ENCODE assay signal across 17 cellular contexts in genomic region chr15:77464129-77464865, GRCh38. TPM values are rescaled to one million over a fixed set of nuclear protein-coding genes. Genes with fewer than 3 reads are reported as not detected.
DNase-seq lines count a peak whose midpoint lies in the region; ATAC-seq and TF ChIP-seq lines count a peak whose summit lies in the region.
"Had no signal": no experiment of that assay in that cellular context is flagged by ENCODE, and none has a peak within 500 bp of the region (broad histone marks: within the 10 kb centered on the region; RNA-seq: fewer than 3 reads in every experiment).

No MANE protein-coding gene starts in this region.

- no peak overlapping the region for H3K4me3 Mint-ChIP-seq in T-helper 2 cell treated with Interferon-gamma antibody and Interleukin-4, amounts not matched to agents 5 μg/mL and 100 μg/mL, for 36 hours
- H3K4me3 Mint-ChIP-seq: CD8-positive, alpha-beta T cell; IgD-negative memory B cell had no signal

- DNase-seq in ACHN, result peak; percentile 40
- peak; percentile 46 for DNase-seq in ELR (ENCODE audit: low read depth)
- peak; percentile 5 for DNase-seq in epithelial cell of esophagus (ENCODE audit: low read depth)
- DNase-seq in left lobe of liver (ENCODE audit: low spot score), result no peak
- no peak for DNase-seq in T-helper 2 cell treated with Interferon-gamma antibody and Interleukin-4, amounts not matched to agents 5 μg/mL and 100 μg/mL, for 36 hours (ENCODE audit: low spot score)
- no peak for DNase-seq in activated naive CD4-positive, alpha-beta T cell treated with Interleukin-2 at 50 U/mL for 16 hours
- DNase-seq: CD8-positive, alpha-beta T cell; Karpas-422; NCI-H1417 treated with DMSO at 0.1 percent for 48 hours; NCI-H187 treated with DMSO at 0.1 percent for 48 hours; NCI-H2227 treated with DMSO at 0.1 percent for 48 hours; NCI-H524; SJCRH30 had no signal

- no peaks in the 10 kb centered on the region for H3K9me3 Mint-ChIP-seq in T-helper 2 cell treated with Interferon-gamma antibody and Interleukin-4, amounts not matched to agents 5 μg/mL and 100 μg/mL, for 36 hours
- H3K9me3 Mint-ChIP-seq: CD8-positive, alpha-beta T cell; IgD-negative memory B cell had no signal

- H3K4me3 ChIP-seq in epithelial cell of esophagus (ENCODE audit: low read length), result no peak overlapping the region
- H3K4me3 ChIP-seq: BLaER1 treated with 17β-estradiol and CSF1 and Interleukin-3, amounts not matched to agents 10 nM and 100 nM; SJCRH30 had no signal

- ATAC-seq in left lobe of liver (peak; percentile 47), HG02759 (IDR thresholded peaks at IDR 0.05; ENCODE audit: unreplicated experiment) (no peak), HG02571 (IDR thresholded peaks at IDR 0.05; ENCODE audit: unreplicated experiment) (no peak)
- ATAC-seq: CD8-positive, alpha-beta T cell had no signal

- no peaks in the 10 kb centered on the region for H3K4me1 Mint-ChIP-seq in T-helper 2 cell treated with Interferon-gamma antibody and Interleukin-4, amounts not matched to agents 5 μg/mL and 100 μg/mL, for 36 hours (ENCODE audit: low read depth)

- H3K27me3 Mint-ChIP-seq in T-helper 2 cell treated with Interferon-gamma antibody and Interleukin-4, amounts not matched to agents 5 μg/mL and 100 μg/mL, for 36 hours (ENCODE audit: low read depth), result no peaks in the 10 kb centered on the region
- H3K27me3 Mint-ChIP-seq: IgD-negative memory B cell had no signal

- no peak overlapping the region for H3K27ac Mint-ChIP-seq in T-helper 2 cell treated with Interferon-gamma antibody and Interleukin-4, amounts not matched to agents 5 μg/mL and 100 μg/mL, for 36 hours
- H3K27ac Mint-ChIP-seq: CD8-positive, alpha-beta T cell; IgD-negative memory B cell had no signal

- no peak for TF ChIP-seq CTCF in epithelial cell of esophagus (IDR thresholded peaks at IDR 0.05; ENCODE audit: insufficient read depth, low read depth, low read length, missing control alignments)

- in situ Hi-C loops in ACHN (cut with HindIII; ENCODE audit: low pct_ligation_motif_present, low pct_unique_long_range_greater_than_20kb, low sequenced_read_pairs), result no loop called here

- peaks cover 31% of the 10 kb centered on the region for H3K36me3 Mint-ChIP-seq in T-helper 2 cell treated with Interferon-gamma antibody and Interleukin-4, amounts not matched to agents 5 μg/mL and 100 μg/mL, for 36 hours (ENCODE audit: low read depth)

RNA-seq across cellular contexts. Expression of gene HMG20A, which starts 43.6 kb away (rescaled TPM):
- 17.4 TPM for total RNA-seq in left lobe of liver

RNA-seq across cellular contexts. Expression of gene PEAK1, which starts 44.4 kb away (rescaled TPM):
- total RNA-seq in left lobe of liver, result 8.8 TPM

Comparison
In these comparisons a context has a peak if more than half of its experiments do, and no peak if none do; other contexts are left out.
1. DNase-seq: peak in ACHN (single experiment), ELR (single experiment) and epithelial cell of esophagus (single experiment); none in left lobe of liver (single experiment), T-helper 2 cell treated with Interferon-gamma antibody and Interleukin-4, amounts not matched to agents 5 μg/mL and 100 μg/mL, for 36 hours (single experiment) and activated naive CD4-positive, alpha-beta T cell treated with Interleukin-2 at 50 U/mL for 16 hours (single experiment).